ENCODE assay signal across 8 cellular contexts in genomic region chr2:70523996-70524965, GRCh38. TPM values are rescaled to one million over a fixed set of nuclear protein-coding genes. Genes with fewer than 3 reads are reported as not detected.
DNase-seq lines count a peak whose midpoint lies in the region; ATAC-seq, FAIRE-seq and TF ChIP-seq lines count a peak whose summit lies in the region.

No MANE protein-coding gene starts in this region.

- H3K27me3 ChIP-seq in CD4-positive, CD25-positive, alpha-beta regulatory T cell (ENCODE audit: control insufficient read depth, insufficient read depth, low read length): no peaks in the 10 kb centered on the region
- no peaks in the 10 kb centered on the region for H3K27me3 ChIP-seq in HepG2 (ENCODE audit: control insufficient read depth in 1 of 2, insufficient read depth in 2 of 2, low read length in 2 of 2)

- H3K79me2 ChIP-seq in HepG2 (ENCODE audit: insufficient read depth, low read length): peaks cover 8% of the 10 kb centered on the region

- H3K27ac Mint-ChIP-seq in CD4-positive, CD25-positive, alpha-beta regulatory T cell: peak overlapping the region; percentile 4 to 65 (median 47)

- H3K4me3 ChIP-seq in CD4-positive, CD25-positive, alpha-beta regulatory T cell (ENCODE audit: low read depth, low read length): no peak overlapping the region
- H3K4me3 ChIP-seq in NB4 (ENCODE audit: low read depth, low read length) (no peak overlapping the region), HepG2 (replicated peaks in 1 of 3; ENCODE audit: insufficient read depth in 1 of 3, low read depth in 2 of 3, low read length in 3 of 3) (0 out of 6 replicates have a peak overlapping the region, but pooled peaks of 1 of the 3 experiments have one; percentile 11)

- no peak overlapping the region for H3K9ac ChIP-seq in HepG2 (ENCODE audit: insufficient read depth, low read depth, low read length)

- peaks cover 0 to 14% (median 9%) of the 10 kb centered on the region in 4 donors for H3K4me1 Mint-ChIP-seq in CD4-positive, CD25-positive, alpha-beta regulatory T cell

- in situ Hi-C loops in HepG2 (cut with HindIII; ENCODE audit: extremely low pct_ligation_motif_present, low pct_unique_long_range_greater_than_20kb): no loop called here

- BruUV-seq in HepG2 (replicated peaks; lab: Mats Ljungman, UMichigan): no TSS peak

- no peak for FAIRE-seq in HepG2 (lab: Jason Lieb, UNC)

- POLR2A ChIA-PET in HepG2 (lab: Yijun Ruan, JAX): interaction anchor here (0.9 to 1.8 kb wide), 6 partner anchors 10 to 231 kb away, joined by 3 to 9 read pairs (median 4); partner anchors contain the start of genes SNRPG and TGFA

- H2AFZ ChIP-seq in HepG2 (ENCODE audit: low read length): no peak overlapping the region

- no peak for TF ChIP-seq RAD21 in HepG2 (CRISPR knock-in tag; IDR thresholded peaks at IDR 0.05)

- no peaks in the 10 kb centered on the region for H3K36me3 Mint-ChIP-seq in CD4-positive, CD25-positive, alpha-beta regulatory T cell

- intact Hi-C loops in HepG2 (cut with micrococcal nuclease; ENCODE audit: unreplicated experiment) (no loop called here), posterior vena cava (cut with DNase I) (no loop called here)

- H4K20me1 ChIP-seq in HepG2 (ENCODE audit: insufficient read depth, low read length): no peaks in the 10 kb centered on the region

- no peaks in the 10 kb centered on the region for H3K4me1 ChIP-seq in CD4-positive, CD25-positive, alpha-beta regulatory T cell (ENCODE audit: control insufficient read depth, insufficient read depth, low read length, poor library complexity, severe bottlenecking)
- H3K4me1 ChIP-seq in HepG2 (ENCODE audit: insufficient read depth, low read length): peaks cover 51% of the 10 kb centered on the region

- WGBS in adipose tissue, 3 donors: 26 to 48% (median 47%) methylated on average over 14 of the region's 14 CpGs
- 68% methylated on average over 12 of the region's 14 CpGs for WGBS in HepG2 (ENCODE audit: low lambda C conversion rate)

- H3K27ac ChIP-seq in CD4-positive, CD25-positive, alpha-beta regulatory T cell (ENCODE audit: insufficient read depth, low read length, poor library complexity, severe bottlenecking): no peak overlapping the region
- H3K27ac ChIP-seq in adipose tissue (ENCODE audit: low read depth, low read length): peak overlapping the region; percentile 54
- no peak overlapping the region for H3K27ac ChIP-seq in HepG2 (ENCODE audit: extremely low read length, insufficient read depth, low read length)

- H3K27me3 Mint-ChIP-seq in CD4-positive, CD25-positive, alpha-beta regulatory T cell: peaks cover 12% of the 10 kb centered on the region

- peaks cover 0 to 2% (median 0%) of the 10 kb centered on the region in 7 donors for H3K9me3 Mint-ChIP-seq in CD4-positive, CD25-positive, alpha-beta regulatory T cell

- peak overlapping the region; percentile 62 for H3K4me2 ChIP-seq in HepG2 (ENCODE audit: low read depth, low read length)

- H3K36me3 ChIP-seq in CD4-positive, CD25-positive, alpha-beta regulatory T cell (ENCODE audit: control insufficient read depth, insufficient read depth, low read length): no peaks in the 10 kb centered on the region
- no peaks in the 10 kb centered on the region for H3K36me3 ChIP-seq in HepG2 (replicated peaks in 1 of 2; ENCODE audit: control insufficient read depth in 1 of 2, insufficient read depth in 2 of 2, low read length in 2 of 2)

- no peak for TF ChIP-seq POLR2A in NB4 (IDR thresholded peaks at IDR 0.05; ENCODE audit: extremely low read depth, insufficient read length)
- TF ChIP-seq POLR2A in HepG2 (IDR thresholded peaks at IDR 0.05; ENCODE audit: insufficient read depth in 1 of 2, low read depth in 2 of 2, low read length in 2 of 2): no peak

- DNase-seq in CD4-positive, CD25-positive, alpha-beta regulatory T cell: peak in 1 of 3 donors; percentile 39
- DNase-seq in NB4 (ENCODE audit: low read depth) (peak; percentile 95), HepG2 (ENCODE audit: low spot score) (peak; percentile 40), posterior vena cava (ENCODE audit: low spot score) (no peak), NCI-H2227 treated with DMSO at 0.1 percent for 48 hours (lab: John Stamatoyannopoulos, UW) (no peak)

- TF ChIP-seq EP300 in HepG2 (IDR thresholded peaks at IDR 0.05; ENCODE audit: low read depth in 2 of 2, low read length in 2 of 2) (no peak), HepG2 (CRISPR knock-in tag; IDR thresholded peaks at IDR 0.05; ENCODE audit: borderline replicate concordance) (no peak)

- H3K9me3 ChIP-seq in CD4-positive, CD25-positive, alpha-beta regulatory T cell (ENCODE audit: control insufficient read depth in 2 of 2, low read length in 2 of 2): no peaks in the 10 kb centered on the region
- no peaks in the 10 kb centered on the region for H3K9me3 ChIP-seq in HepG2 (ENCODE audit: low read length)

- CTCF ChIA-PET in HepG2 (lab: Yijun Ruan, JAX; ENCODE audit: low intra/inter-chr PET ratio, low total read pairs): no interaction called here

- H3K4me3 Mint-ChIP-seq in CD4-positive, CD25-positive, alpha-beta regulatory T cell: peak overlapping the region in 1 of 4 donors; percentile 54

- ATAC-seq in CD4-positive, CD25-positive, alpha-beta regulatory T cell (ENCODE audit: low read depth in 2 of 2): peak; percentile 34 to 39
- ATAC-seq in HepG2 (peak; percentile 36), HG02981 (IDR thresholded peaks at IDR 0.05; ENCODE audit: unreplicated experiment) (no peak), GM18517 (IDR thresholded peaks at IDR 0.05; ENCODE audit: unreplicated experiment) (no peak)

- TF ChIP-seq CTCF in NB4 (IDR thresholded peaks at IDR 0.05; ENCODE audit: low read depth, low read length) (no peak), HepG2 (CRISPR knock-in tag; IDR thresholded peaks at IDR 0.05) (no peak)

TF ChIP-seq in HepG2, 621 proteins besides CTCF, POLR2A, EP300 and RAD21 (continues in another document):
- no peak for TF ChIP-seq ZFP1 (CRISPR knock-in tag; IDR thresholded peaks at IDR 0.05)
- TF ChIP-seq, protein P1, sequence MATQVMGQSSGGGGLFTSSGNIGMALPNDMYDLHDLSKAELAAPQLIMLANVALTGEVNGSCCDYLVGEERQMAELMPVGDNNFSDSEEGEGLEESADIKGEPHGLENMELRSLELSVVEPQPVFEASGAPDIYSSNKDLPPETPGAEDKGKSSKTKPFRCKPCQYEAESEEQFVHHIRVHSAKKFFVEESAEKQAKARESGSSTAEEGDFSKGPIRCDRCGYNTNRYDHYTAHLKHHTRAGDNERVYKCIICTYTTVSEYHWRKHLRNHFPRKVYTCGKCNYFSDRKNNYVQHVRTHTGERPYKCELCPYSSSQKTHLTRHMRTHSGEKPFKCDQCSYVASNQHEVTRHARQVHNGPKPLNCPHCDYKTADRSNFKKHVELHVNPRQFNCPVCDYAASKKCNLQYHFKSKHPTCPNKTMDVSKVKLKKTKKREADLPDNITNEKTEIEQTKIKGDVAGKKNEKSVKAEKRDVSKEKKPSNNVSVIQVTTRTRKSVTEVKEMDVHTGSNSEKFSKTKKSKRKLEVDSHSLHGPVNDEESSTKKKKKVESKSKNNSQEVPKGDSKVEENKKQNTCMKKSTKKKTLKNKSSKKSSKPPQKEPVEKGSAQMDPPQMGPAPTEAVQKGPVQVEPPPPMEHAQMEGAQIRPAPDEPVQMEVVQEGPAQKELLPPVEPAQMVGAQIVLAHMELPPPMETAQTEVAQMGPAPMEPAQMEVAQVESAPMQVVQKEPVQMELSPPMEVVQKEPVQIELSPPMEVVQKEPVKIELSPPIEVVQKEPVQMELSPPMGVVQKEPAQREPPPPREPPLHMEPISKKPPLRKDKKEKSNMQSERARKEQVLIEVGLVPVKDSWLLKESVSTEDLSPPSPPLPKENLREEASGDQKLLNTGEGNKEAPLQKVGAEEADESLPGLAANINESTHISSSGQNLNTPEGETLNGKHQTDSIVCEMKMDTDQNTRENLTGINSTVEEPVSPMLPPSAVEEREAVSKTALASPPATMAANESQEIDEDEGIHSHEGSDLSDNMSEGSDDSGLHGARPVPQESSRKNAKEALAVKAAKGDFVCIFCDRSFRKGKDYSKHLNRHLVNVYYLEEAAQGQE (IDR thresholded peaks at IDR 0.05; ENCODE audit: borderline replicate concordance in 1 of 2, low read depth in 1 of 2, low read length in 2 of 2): no peak
- no peak for TF ChIP-seq JUNB (CRISPR knock-in tag; IDR thresholded peaks at IDR 0.05; ENCODE audit: borderline replicate concordance)
- TF ChIP-seq HHEX (CRISPR knock-in tag; IDR thresholded peaks at IDR 0.05): 0 out of 2 replicates have a peak, but pooled peaks have one; percentile 3
- TF ChIP-seq KLF9 (CRISPR knock-in tag; IDR thresholded peaks at IDR 0.05; ENCODE audit: low read depth): no peak
- no peak for TF ChIP-seq CCDC6 (CRISPR knock-in tag; IDR thresholded peaks at IDR 0.05)
- peak; percentile 81; the same call in 1 of the 2 replicates for TF ChIP-seq EED (CRISPR knock-in tag; IDR thresholded peaks at IDR 0.05)

RNA-seq across cellular contexts. Expression of gene TGFA, which starts 29.3 kb away (rescaled TPM):
- total RNA-seq in CD4-positive, CD25-positive, alpha-beta regulatory T cell: 0.42 TPM
- under 1 TPM in 2 of 4 donors, not detected in 2; 0.07 to 0.45 TPM for polyA plus RNA-seq in CD4-positive, CD25-positive, alpha-beta regulatory T cell
- polyA plus RNA-seq in adipose tissue: 1 to 10 TPM in 2 of 3 donors, under 1 TPM in 1; 0.74 to 3.2 (median 1.8) TPM
- total RNA-seq in HepG2 (2016; rRNA removed; fragmentation: Illumina TruSeq; extraction: Trizol): 12.5 and 15.3 TPM in 2 replicates
- 1.3 and 1.5 TPM in 2 replicates for total RNA-seq in HepG2 (2016; cell fraction: cytosol; rRNA removed; fragmentation: Illumina TruSeq; extraction: Trizol; ENCODE audit: low read depth)
- 11.9 and 15.9 TPM in 2 replicates for total RNA-seq in HepG2 (2016; cell fraction: insoluble cytoplasmic fraction; rRNA removed; fragmentation: Illumina TruSeq; extraction: Trizol)
- total RNA-seq in HepG2 (2016; cell fraction: membrane; rRNA removed; fragmentation: Illumina TruSeq; extraction: Trizol): 7.3 and 8.5 TPM in 2 replicates
- 17.0 and 19.4 TPM in 2 replicates for total RNA-seq in HepG2 (2016; cell fraction: nucleus; rRNA removed; fragmentation: Illumina TruSeq; extraction: Trizol)
- polyA plus RNA-seq in HepG2 (2011; rRNA removed): 6.7 and 7.8 TPM in 2 replicates
- 7.9 and 10.8 TPM in 2 replicates for polyA plus RNA-seq in HepG2 (2011; cell fraction: cytosol; rRNA removed)
- 9.1 and 10.7 TPM in 2 replicates for polyA plus RNA-seq in HepG2 (2011; cell fraction: nucleus; rRNA removed)
- polyA plus RNA-seq in HepG2 (2012): 12.3 and 20.7 TPM in 2 replicates
- 1.3 and 1.4 TPM in 2 replicates for polyA plus RNA-seq in HepG2 (2016; cell fraction: cytosol; fragmentation: Illumina TruSeq; extraction: Trizol; ENCODE audit: low read depth)
- polyA plus RNA-seq in HepG2 (2016; cell fraction: insoluble cytoplasmic fraction; fragmentation: Illumina TruSeq; extraction: Trizol; ENCODE audit: low read depth): 9.8 and 11.3 TPM in 2 replicates
- polyA plus RNA-seq in HepG2 (2016; cell fraction: membrane; fragmentation: Illumina TruSeq; extraction: Trizol; ENCODE audit: low read depth): 4.6 and 4.7 TPM in 2 replicates
- 19.9 and 20.7 TPM in 2 replicates for polyA plus RNA-seq in HepG2 (2016; cell fraction: nucleus; fragmentation: Illumina TruSeq; extraction: Trizol; ENCODE audit: insufficient read depth, low read depth)
- 9.7 and 45.0 TPM in 2 replicates for polyA minus RNA-seq in HepG2 (2011; rRNA and poly(A)+ RNA removed; ENCODE audit: low replicate concordance)
- 14.3 and 16.0 TPM in 2 replicates for polyA minus RNA-seq in HepG2 (2011; cell fraction: cytosol; rRNA and poly(A)+ RNA removed)
- 11.7 and 14.8 TPM in 2 replicates for polyA minus RNA-seq in HepG2 (2011; cell fraction: nucleus; rRNA and poly(A)+ RNA removed)
- 1 to 10 TPM in 1 of 2 donors, under 1 TPM in 1; 0.71 to 1.4 TPM for total RNA-seq in posterior vena cava

Comparison
In these comparisons a context has a peak if more than half of its experiments do, and no peak if none do; other contexts are left out.
1. ATAC-seq: peak in CD4-positive, CD25-positive, alpha-beta regulatory T cell (2 of 2) and HepG2 (single experiment); none in HG02981 (single experiment) and GM18517 (single experiment).
2. DNase-seq: peak in NB4 (single experiment) and HepG2 (single experiment); none in posterior vena cava (single experiment) and NCI-H2227 treated with DMSO at 0.1 percent for 48 hours (single experiment).